In the genomic region with DNA sequence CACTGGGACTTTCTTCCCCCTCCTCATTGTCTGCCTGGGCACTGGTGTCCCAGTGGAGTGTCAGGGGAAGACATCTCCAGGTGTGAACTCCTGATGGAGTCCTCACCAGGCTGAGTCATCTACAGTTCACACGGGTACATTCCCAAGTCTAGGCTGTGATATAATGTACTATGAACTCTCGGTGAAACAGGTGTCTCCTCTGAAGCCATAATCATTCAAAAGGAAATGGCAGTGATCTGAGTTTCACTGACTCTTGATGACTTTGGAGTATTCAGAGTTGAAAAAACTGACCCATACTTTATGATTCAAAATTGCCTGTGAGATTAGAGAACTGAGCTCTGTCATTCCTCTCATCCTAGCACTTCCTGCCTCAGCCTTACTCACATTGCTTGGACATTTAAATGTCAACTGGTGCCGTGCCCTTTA, we compare ENCODE assay signal across 1 cellular context.
TF ChIP-seq lines count a peak whose summit lies in the region.

No MANE protein-coding gene starts in this region.

TF ChIP-seq in H1, 55 proteins besides CTCF, POLR2A, EP300 and RAD21 (continued from another document):
- TF ChIP-seq CBX5 (IDR thresholded peaks at IDR 0.05; ENCODE audit: low read depth, low read length) = no peak
- TF ChIP-seq TAF1 (IDR thresholded peaks at IDR 0.05; ENCODE audit: low read depth, low read length) = no peak
- TF ChIP-seq GTF2F1 (IDR thresholded peaks at IDR 0.05; ENCODE audit: borderline replicate concordance, low read depth, low read length) = no peak
- no peak for TF ChIP-seq TCF12 (IDR thresholded peaks at IDR 0.05; ENCODE audit: low read depth, low read length)
- TF ChIP-seq, protein P1, sequence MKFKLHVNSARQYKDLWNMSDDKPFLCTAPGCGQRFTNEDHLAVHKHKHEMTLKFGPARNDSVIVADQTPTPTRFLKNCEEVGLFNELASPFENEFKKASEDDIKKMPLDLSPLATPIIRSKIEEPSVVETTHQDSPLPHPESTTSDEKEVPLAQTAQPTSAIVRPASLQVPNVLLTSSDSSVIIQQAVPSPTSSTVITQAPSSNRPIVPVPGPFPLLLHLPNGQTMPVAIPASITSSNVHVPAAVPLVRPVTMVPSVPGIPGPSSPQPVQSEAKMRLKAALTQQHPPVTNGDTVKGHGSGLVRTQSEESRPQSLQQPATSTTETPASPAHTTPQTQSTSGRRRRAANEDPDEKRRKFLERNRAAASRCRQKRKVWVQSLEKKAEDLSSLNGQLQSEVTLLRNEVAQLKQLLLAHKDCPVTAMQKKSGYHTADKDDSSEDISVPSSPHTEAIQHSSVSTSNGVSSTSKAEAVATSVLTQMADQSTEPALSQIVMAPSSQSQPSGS (IDR thresholded peaks at IDR 0.05; ENCODE audit: low read length) = no peak
- no peak for TF ChIP-seq RXRA (IDR thresholded peaks at IDR 0.05; ENCODE audit: insufficient read depth, low read depth, low read length)
